8 cellular contexts compared by ENCODE assay signal in genomic region chr16:17470871-17471744, GRCh38. TPM values are rescaled to one million over a fixed set of nuclear protein-coding genes. Genes with fewer than 3 reads are reported as not detected.
A peak's percentile ranks its signal among the peaks of the same experiment; 100 is the strongest.
DNase-seq lines count a peak whose midpoint lies in the region; FAIRE-seq and TF ChIP-seq lines count a peak whose summit lies in the region.

XYLT1 (minus strand) TSS chr16:17470960; CDS start chr16:17470796, 164 bp downstream.

- peak within 1 kb of the TSS; percentile 71 for H3K27ac ChIP-seq in keratinocyte (ENCODE audit: control insufficient read depth, insufficient read depth, low read length)

- peak within 1 kb of the TSS; percentile 75 for H2AFZ ChIP-seq in keratinocyte (ENCODE audit: control insufficient read depth, low read length)

- DNase-seq in ACHN (peak; percentile 7), HPDE6-E6E7 (ENCODE audit: extremely low spot score) (peak; percentile 29), T1000 (lab: John Stamatoyannopoulos, UW) (peak; percentile 92), cardiac fibroblast (ENCODE audit: low read depth in 2 of 2) (peak; percentile 78 to 97), keratinocyte (ENCODE audit: low read depth, low spot score) (peak; percentile 93), A172 (ENCODE audit: low spot score) (no peak), OCI-M1 (lab: John Stamatoyannopoulos, UW) (no peak)
- DNase-seq in stimulated activated CD4-positive, alpha-beta T cell treated with anti-CD3 and anti-CD28 coated beads, Interleukin-1b, Interleukin-23, amount 100 ng/mL, for 48 hours, result peak; percentile 58

- H3K9me3 ChIP-seq in keratinocyte (ENCODE audit: control insufficient read depth, low read depth, low read length), result no peaks in the 10 kb centered on the region

- H3K27me3 ChIP-seq in keratinocyte (ENCODE audit: control insufficient read depth, extremely low read depth, insufficient read depth, low read length), result no peaks in the 10 kb centered on the region

- TF ChIP-seq CTCF in cardiac fibroblast (IDR thresholded peaks at IDR 0.05; ENCODE audit: low read depth, low read length) (no peak), keratinocyte (optimal IDR thresholded peaks at IDR 0.05 in 1 of 3, IDR thresholded peaks at IDR 0.05 in 1 of 3, conservative IDR thresholded peaks at IDR 0.05 in 1 of 3; ENCODE audit: extremely low read depth in 1 of 3, insufficient read depth in 2 of 3, low read length in 3 of 3) (no peak)

- in situ Hi-C loops in ACHN (cut with HindIII; ENCODE audit: low pct_ligation_motif_present, low pct_unique_long_range_greater_than_20kb, low sequenced_read_pairs), result no loop called here

- dilution Hi-C loops in keratinocyte (cut with MboI; ENCODE audit: extremely low pct_ligation_motif_present, low sequenced_read_pairs), result loop anchor here (10.0 kb wide), 1 partner anchor 114 kb away; no protein-coding TSS in a partner anchor

- H3K4me1 ChIP-seq in keratinocyte (ENCODE audit: control insufficient read depth, extremely low read depth, insufficient read depth, low read length), result peaks cover 25% of the 10 kb centered on the region

- H3K9ac ChIP-seq in keratinocyte (ENCODE audit: control insufficient read depth, extremely low read depth, insufficient read depth, low read length), result peak within 1 kb of the TSS; percentile 73

- H3K4me2 ChIP-seq in keratinocyte (ENCODE audit: control insufficient read depth, extremely low read depth, insufficient read depth, low read depth, low read length), result peak within 1 kb of the TSS; percentile 95

- FAIRE-seq in keratinocyte (lab: Jason Lieb, UNC), result peak; percentile 100

- peak within 1 kb of the TSS; percentile 53 to 61 for H3K4me3 ChIP-seq in cardiac fibroblast (replicated peaks in 1 of 2; ENCODE audit: low read depth in 2 of 2, low read length in 2 of 2)
- peak within 1 kb of the TSS; percentile 62 to 76 (median 64) for H3K4me3 ChIP-seq in keratinocyte (ENCODE audit: control insufficient read depth in 2 of 3, extremely low read depth in 1 of 3, insufficient read depth in 2 of 3, low read depth in 1 of 3, low read length in 3 of 3)

- H3K36me3 ChIP-seq in keratinocyte (ENCODE audit: control insufficient read depth in 2 of 2, extremely low read depth in 1 of 2, insufficient read depth in 2 of 2, low read length in 2 of 2), result no peaks in the 10 kb centered on the region

- no peaks in the 10 kb centered on the region for H4K20me1 ChIP-seq in keratinocyte (ENCODE audit: control insufficient read depth, extremely low read depth, insufficient read depth, low read length)

- H3K9me1 ChIP-seq in keratinocyte (ENCODE audit: control insufficient read depth, extremely low read depth, insufficient read depth, low read length), result peaks cover 3% of the 10 kb centered on the region

- peaks cover 23% of the 10 kb centered on the region for H3K79me2 ChIP-seq in keratinocyte (ENCODE audit: control insufficient read depth, insufficient read depth, low read length)

RNA-seq across cellular contexts. Expression of gene XYLT1, which starts in this region (rescaled TPM):
- polyA plus RNA-seq in keratinocyte, result 4.4 to 10.0 TPM (median 6.1 TPM) in 3 replicates
- 2.4 TPM for polyA plus RNA-seq in keratinocyte (2011; ENCODE audit: low read depth)
- 2.8 and 3.2 TPM in 2 replicates for polyA plus RNA-seq in keratinocyte (2011; cell fraction: cytosol; rRNA removed)
- polyA plus RNA-seq in keratinocyte (2011; cell fraction: nucleus; rRNA removed), result 13.9 and 14.2 TPM in 2 replicates
- 4.9 and 8.9 TPM in 2 replicates for polyA plus RNA-seq in keratinocyte (2012; ENCODE audit: low replicate concordance)
- polyA minus RNA-seq in keratinocyte, result 19.2 to 30.8 TPM (median 26.0 TPM) in 3 replicates
- polyA minus RNA-seq in keratinocyte (2011; cell fraction: cytosol; rRNA and poly(A)+ RNA removed), result 10.6 TPM
- polyA minus RNA-seq in keratinocyte (2011; cell fraction: nucleus; rRNA and poly(A)+ RNA removed), result 26.4 and 32.7 TPM in 2 replicates
- not detected in 2 replicates for total RNA-seq in A172 (2014; rRNA removed; shearing (Covaris generic))

Comparison
In these comparisons a context has a peak if more than half of its experiments do, and no peak if none do; other contexts are left out.
1. DNase-seq: peak in ACHN (single experiment), HPDE6-E6E7 (single experiment), T1000 (single experiment), cardiac fibroblast (2 of 2), keratinocyte (single experiment) and stimulated activated CD4-positive, alpha-beta T cell treated with anti-CD3 and anti-CD28 coated beads, Interleukin-1b, Interleukin-23, amount 100 ng/mL, for 48 hours (single experiment); none in A172 (single experiment) and OCI-M1 (single experiment).